ENCODE assay signal across 22 cellular contexts in the genomic region with DNA sequence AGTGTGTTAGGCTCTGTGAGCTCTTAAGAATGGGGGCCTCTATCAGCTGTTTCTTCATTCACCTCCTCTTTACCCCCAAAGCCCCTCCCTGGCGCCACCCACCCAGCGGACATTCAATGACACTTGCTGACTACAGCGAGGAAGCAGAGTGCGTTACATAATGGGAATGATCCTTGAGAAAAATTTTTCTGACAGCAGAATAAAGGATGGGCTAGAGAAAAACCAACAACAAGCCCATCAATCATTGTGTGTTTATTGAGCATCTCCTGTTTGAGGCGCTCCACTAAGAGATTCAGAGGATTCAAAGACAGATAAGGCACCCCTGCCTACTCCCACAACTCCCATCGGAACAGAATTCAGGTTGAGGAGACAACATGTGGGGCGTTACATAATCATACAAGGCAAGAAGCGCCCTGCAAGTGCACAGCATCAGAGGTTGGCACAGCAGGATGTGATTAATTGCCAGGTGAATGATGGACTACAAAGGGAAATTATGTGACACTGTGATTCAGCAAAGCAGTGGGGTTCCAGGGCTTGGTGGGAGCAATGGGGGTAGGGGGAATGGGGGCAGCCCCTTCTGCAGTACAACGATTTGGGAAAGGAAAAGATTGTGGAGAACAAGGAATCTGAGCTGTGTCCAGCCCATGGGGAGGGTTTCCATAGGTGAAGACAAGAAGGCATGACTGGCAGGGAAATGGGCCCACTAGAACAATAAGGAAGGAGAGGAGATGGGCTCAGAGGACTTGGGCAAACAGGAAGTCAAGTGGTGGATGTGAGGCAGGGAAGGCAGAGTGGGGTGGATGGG.
DNase-seq lines count a peak whose midpoint lies in the region; ATAC-seq and TF ChIP-seq lines count a peak whose summit lies in the region.
"Had no signal": no experiment of that assay in that cellular context is flagged by ENCODE, and none has a peak within 500 bp of the region (broad histone marks: within the 10 kb centered on the region; RNA-seq: fewer than 3 reads in every experiment).

No MANE protein-coding gene starts in this region.

- no peaks in the 10 kb centered on the region for H3F3A ChIP-seq in neural cell (ENCODE audit: insufficient read depth, low read length, poor library complexity, severe bottlenecking)

- H3K4me3 ChIP-seq in neural cell (ENCODE audit: low read length) (peak overlapping the region; percentile 11), gastrocnemius medialis (no peak overlapping the region)
- H3K4me3 ChIP-seq: K562, PC-9, SJCRH30 had no signal

- TF ChIP-seq EP300 in neural cell (conservative IDR thresholded peaks at IDR 0.05; ENCODE audit: poor library complexity, severe bottlenecking): peak; percentile 80

- ATAC-seq in gastrocnemius medialis: no peak
- ATAC-seq: K562, Right ventricle myocardium inferior, SK-N-SH treated with all-trans-retinoic acid at 6 μM for 48 hours had no signal

- peak; percentile 26 for DNase-seq in activated CD8-positive, alpha-beta memory T cell treated with anti-CD3 and anti-CD28 coated beads, Interleukin-2, amount 50 U/mL, for 48 hours
- DNase-seq in cerebellar cortex (ENCODE audit: low spot score): peak; percentile 37
- peak; percentile 10 for DNase-seq in ureter (ENCODE audit: low spot score)
- no peak for DNase-seq in NCI-H524 (lab: John Stamatoyannopoulos, UW)
- DNase-seq in gastrocnemius medialis: no peak
- no peak for DNase-seq in CD1c-positive myeloid dendritic cell (ENCODE audit: extremely low spot score)
- DNase-seq: CD8-positive, alpha-beta memory T cell; DMS79 treated with DMSO at 0.1 percent for 48 hours; Kasumi-1; NCI-H1092 treated with DMSO at 0.1 percent for 48 hours; NCI-H1436 treated with DMSO at 0.1 percent for 48 hours; NCI-H187 treated with DMSO at 0.1 percent for 48 hours; NCI-H446; NCI-H526; NCI-H82; PC-9; SJCRH30 had no signal

- H3K9ac ChIP-seq in neural cell (ENCODE audit: low read length): peak overlapping the region; percentile 28

- H4K20me1 ChIP-seq in neural cell (ENCODE audit: insufficient read depth): no peaks in the 10 kb centered on the region

- H3K27me3 ChIP-seq in neural cell (ENCODE audit: insufficient read depth, low read depth, low read length): no peaks in the 10 kb centered on the region
- H3K27me3 ChIP-seq in gastrocnemius medialis: no peaks in the 10 kb centered on the region
- H3K27me3 ChIP-seq: SJCRH30 had no signal

- H3K9me3 ChIP-seq in neural cell (ENCODE audit: low read length): no peaks in the 10 kb centered on the region
- no peaks in the 10 kb centered on the region for H3K9me3 ChIP-seq in gastrocnemius medialis
- H3K9me3 ChIP-seq: SJCRH30 had no signal

- in situ Hi-C loops in gastrocnemius medialis (cut with MboI; ENCODE audit: low sequenced_read_pairs in 4 of 4): no loop called here

- H3K27ac ChIP-seq in neural cell (ENCODE audit: low read length) (peak overlapping the region; percentile 69), gastrocnemius medialis (no peak overlapping the region)
- H3K27ac ChIP-seq: C4-2B, PC-9, SJCRH30 had no signal

- H3K79me2 ChIP-seq in neural cell (replicated peaks; ENCODE audit: insufficient read depth, low read length): no peaks in the 10 kb centered on the region

- no peaks in the 10 kb centered on the region for H3K9me2 ChIP-seq in neural cell (ENCODE audit: insufficient read depth, low read length)

- TF ChIP-seq CTCF in neural cell (IDR thresholded peaks at IDR 0.05; ENCODE audit: poor library complexity, severe bottlenecking) (no peak), gastrocnemius medialis (IDR thresholded peaks at IDR 0.05 in 4 of 5, conservative IDR thresholded peaks at IDR 0.05 in 1 of 5) (no peak)

- TF ChIP-seq POLR2A in gastrocnemius medialis (IDR thresholded peaks at IDR 0.05): no peak

- no peak for TF ChIP-seq RAD21 in neural cell (conservative IDR thresholded peaks at IDR 0.05)

- H3K36me3 ChIP-seq in neural cell (ENCODE audit: insufficient read depth, low read length): no peaks in the 10 kb centered on the region
- no peaks in the 10 kb centered on the region for H3K36me3 ChIP-seq in gastrocnemius medialis
- H3K36me3 ChIP-seq: SJCRH30 had no signal

- H2AFZ ChIP-seq in neural cell (ENCODE audit: low read depth, low read length): no peak overlapping the region
- H2AFZ ChIP-seq: PC-9 had no signal

- no peaks in the 10 kb centered on the region for H3K4me1 ChIP-seq in gastrocnemius medialis
- H3K4me1 ChIP-seq: SJCRH30 had no signal

- no peak overlapping the region for H3K4me2 ChIP-seq in neural cell (ENCODE audit: low read length)
- H3K4me2 ChIP-seq: PC-9 had no signal

- intact Hi-C loops in gastrocnemius medialis (cut with DNase I; ENCODE audit: low total_unique reads): no loop called here

TF ChIP-seq in neural cell, 6 proteins besides CTCF, POLR2A, EP300 and RAD21:
- TF ChIP-seq POLR2AphosphoS5 (IDR thresholded peaks at IDR 0.05) (peak; percentile 69), SMC3 (conservative IDR thresholded peaks at IDR 0.05; ENCODE audit: poor library complexity) (peak; percentile 14), TAF1 (IDR thresholded peaks at IDR 0.05; ENCODE audit: low read depth) (no peak)

Comparison
In these comparisons a context has a peak if more than half of its experiments do, and no peak if none do; other contexts are left out.
1. DNase-seq: peak in activated CD8-positive, alpha-beta memory T cell treated with anti-CD3 and anti-CD28 coated beads, Interleukin-2, amount 50 U/mL, for 48 hours (single experiment), cerebellar cortex (single experiment) and ureter (single experiment); none in NCI-H524 (0 of 2), gastrocnemius medialis (0 of 2) and CD1c-positive myeloid dendritic cell (single experiment).